Comparison of ENCODE assay signal across 21 cellular contexts in genomic region chr18:65983750-65984149, GRCh38.
DNase-seq lines count a peak whose midpoint lies in the region; ATAC-seq and TF ChIP-seq lines count a peak whose summit lies in the region.
"Had no signal": no experiment of that assay in that cellular context is flagged by ENCODE, and none has a peak within 500 bp of the region (broad histone marks: within the 10 kb centered on the region; RNA-seq: fewer than 3 reads in every experiment).

No MANE protein-coding gene starts in this region.

- no peaks in the 10 kb centered on the region for H3K4me1 Mint-ChIP-seq in activated T-helper 2 cell treated with anti-CD3 and anti-CD28 coated beads, Interferon-gamma antibody, Interleukin-2, Interleukin-4, amounts not matched to agents 10 μg/mL and 5 μg/mL and 100 μg/mL, durations not matched to agents 14 hours and 24 hours and 36 hours (ENCODE audit: low read depth)
- H3K4me1 Mint-ChIP-seq in activated naive CD8-positive, alpha-beta T cell treated with anti-CD3 and anti-CD28 coated beads, Interleukin-2, amount 50 U/mL, for 24 hours, result no peaks in the 10 kb centered on the region
- H3K4me1 Mint-ChIP-seq: central memory CD8-positive, alpha-beta T cell; natural killer cell had no signal

- H3K27me3 Mint-ChIP-seq in activated T-helper 2 cell treated with anti-CD3 and anti-CD28 coated beads, Interferon-gamma antibody, Interleukin-2, Interleukin-4, amounts not matched to agents 10 μg/mL and 5 μg/mL and 100 μg/mL, durations not matched to agents 14 hours and 24 hours and 36 hours (ENCODE audit: low read depth), result no peaks in the 10 kb centered on the region
- H3K27me3 Mint-ChIP-seq in activated naive CD8-positive, alpha-beta T cell treated with anti-CD3 and anti-CD28 coated beads, Interleukin-2, amount 50 U/mL, for 24 hours, result no peaks in the 10 kb centered on the region
- H3K27me3 Mint-ChIP-seq: central memory CD8-positive, alpha-beta T cell had no signal

- peaks cover 20% of the 10 kb centered on the region for H3K9me3 Mint-ChIP-seq in activated T-helper 2 cell treated with anti-CD3 and anti-CD28 coated beads, Interferon-gamma antibody, Interleukin-2, Interleukin-4, amounts not matched to agents 10 μg/mL and 5 μg/mL and 100 μg/mL, durations not matched to agents 14 hours and 24 hours and 36 hours
- H3K9me3 Mint-ChIP-seq in activated naive CD8-positive, alpha-beta T cell treated with anti-CD3 and anti-CD28 coated beads, Interleukin-2, amount 50 U/mL, for 24 hours, result peaks cover 10% of the 10 kb centered on the region

- intact Hi-C loops in activated T-helper 2 cell treated with anti-CD3 and anti-CD28 coated beads, Interferon-gamma antibody, Interleukin-2, Interleukin-4, amounts not matched to agents 10 μg/mL and 5 μg/mL and 100 μg/mL, durations not matched to agents 14 hours and 24 hours and 36 hours (cut with micrococcal nuclease), result no loop called here

- DNase-seq in D341Med (ENCODE audit: low spot score), result peak; percentile 48
- DNase-seq in HT-29 (ENCODE audit: low spot score), result peak; percentile 16
- DNase-seq in NCI-H748 treated with DMSO at 0.1 percent for 48 hours (lab: John Stamatoyannopoulos, UW), result peak; percentile 31
- DNase-seq in choroid plexus epithelial cell (ENCODE audit: low read depth), result peak; percentile 3
- no peak for DNase-seq in activated T-helper 2 cell treated with anti-CD3 and anti-CD28 coated beads, Interferon-gamma antibody, Interleukin-2, Interleukin-4, amounts not matched to agents 10 μg/mL and 5 μg/mL and 100 μg/mL, durations not matched to agents 14 hours and 24 hours and 36 hours (ENCODE audit: low spot score)
- no peak for DNase-seq in activated naive CD8-positive, alpha-beta T cell treated with anti-CD3 and anti-CD28 coated beads, Interleukin-2, amount 50 U/mL, for 24 hours
- no peak for DNase-seq in omental fat pad (ENCODE audit: low spot score)
- DNase-seq: activated effector memory CD4-positive, alpha-beta T cell treated with Interleukin-2 at 50 U/mL for 16 hours; amniotic stem cell; DMS79 treated with DMSO at 0.1 percent for 48 hours; effector CD8-positive, alpha-beta T cell; mammary epithelial cell; natural killer cell; NCI-H2029 treated with DMSO at 0.1 percent for 48 hours; NK-92 treated with Interleukin-12 subunit alpha and Interleukin-12 subunit beta, amount 100 ng/mL, for 24 hours; SHP77 treated with DMSO at 0.1 percent for 48 hours had no signal

- no peak overlapping the region for H3K4me3 ChIP-seq in choroid plexus epithelial cell (ENCODE audit: low read depth, low read length)
- H3K4me3 ChIP-seq: BLaER1, prostate gland, thoracic aorta had no signal

- no peaks in the 10 kb centered on the region for H3K36me3 Mint-ChIP-seq in activated T-helper 2 cell treated with anti-CD3 and anti-CD28 coated beads, Interferon-gamma antibody, Interleukin-2, Interleukin-4, amounts not matched to agents 10 μg/mL and 5 μg/mL and 100 μg/mL, durations not matched to agents 14 hours and 24 hours and 36 hours (ENCODE audit: low read depth)
- H3K36me3 Mint-ChIP-seq in activated naive CD8-positive, alpha-beta T cell treated with anti-CD3 and anti-CD28 coated beads, Interleukin-2, amount 50 U/mL, for 24 hours (ENCODE audit: low read depth), result peaks cover 1% of the 10 kb centered on the region
- H3K36me3 Mint-ChIP-seq: natural killer cell had no signal

- H3K27ac Mint-ChIP-seq in activated T-helper 2 cell treated with anti-CD3 and anti-CD28 coated beads, Interferon-gamma antibody, Interleukin-2, Interleukin-4, amounts not matched to agents 10 μg/mL and 5 μg/mL and 100 μg/mL, durations not matched to agents 14 hours and 24 hours and 36 hours, result no peak overlapping the region
- H3K27ac Mint-ChIP-seq in activated naive CD8-positive, alpha-beta T cell treated with anti-CD3 and anti-CD28 coated beads, Interleukin-2, amount 50 U/mL, for 24 hours, result no peak overlapping the region
- H3K27ac Mint-ChIP-seq: natural killer cell had no signal

- TF ChIP-seq CTCF in choroid plexus epithelial cell (conservative IDR thresholded peaks at IDR 0.05; ENCODE audit: low read depth, low read length) (no peak), omental fat pad (IDR thresholded peaks at IDR 0.05) (no peak)

- no peak overlapping the region for H3K4me3 Mint-ChIP-seq in activated T-helper 2 cell treated with anti-CD3 and anti-CD28 coated beads, Interferon-gamma antibody, Interleukin-2, Interleukin-4, amounts not matched to agents 10 μg/mL and 5 μg/mL and 100 μg/mL, durations not matched to agents 14 hours and 24 hours and 36 hours (ENCODE audit: low read depth)
- no peak overlapping the region for H3K4me3 Mint-ChIP-seq in activated naive CD8-positive, alpha-beta T cell treated with anti-CD3 and anti-CD28 coated beads, Interleukin-2, amount 50 U/mL, for 24 hours
- H3K4me3 Mint-ChIP-seq: central memory CD8-positive, alpha-beta T cell; natural killer cell had no signal

- ATAC-seq in activated naive CD8-positive, alpha-beta T cell treated with anti-CD3 and anti-CD28 coated beads, Interleukin-2, amount 50 U/mL, for 24 hours, result no peak
- ATAC-seq in omental fat pad (ENCODE audit: low FRiP score), result no peak
- ATAC-seq: activated CD4-positive, CD25-positive, alpha-beta regulatory T cell treated with anti-CD3 and anti-CD28 coated beads, Interleukin-2, amount 50 U/mL, for 24 hours; natural killer cell had no signal

Comparison
In these comparisons a context has a peak if more than half of its experiments do, and no peak if none do; other contexts are left out.
1. DNase-seq: peak in D341Med (single experiment), HT-29 (single experiment), NCI-H748 treated with DMSO at 0.1 percent for 48 hours (single experiment) and choroid plexus epithelial cell (single experiment); none in activated T-helper 2 cell treated with anti-CD3 and anti-CD28 coated beads, Interferon-gamma antibody, Interleukin-2, Interleukin-4, amounts not matched to agents 10 μg/mL and 5 μg/mL and 100 μg/mL, durations not matched to agents 14 hours and 24 hours and 36 hours (single experiment), activated naive CD8-positive, alpha-beta T cell treated with anti-CD3 and anti-CD28 coated beads, Interleukin-2, amount 50 U/mL, for 24 hours (single experiment) and omental fat pad (single experiment).